Comparison of ENCODE assay signal across 1 cellular context in genomic region chr10:84205049-84205852, GRCh38.
A peak's percentile ranks its signal among the peaks of the same experiment; 100 is the strongest.
TF ChIP-seq lines count a peak whose summit lies in the region.

No MANE protein-coding gene starts in this region.

TF ChIP-seq in HepG2, 621 proteins besides CTCF, POLR2A, EP300 and RAD21:
- TF ChIP-seq STAG1 (CRISPR knock-in tag; IDR thresholded peaks at IDR 0.05) (peak; percentile 74), ZNF34 (CRISPR knock-in tag; IDR thresholded peaks at IDR 0.05; ENCODE audit: borderline replicate concordance) (no peak), FOXA1 (IDR thresholded peaks at IDR 0.05) (no peak), FOXA1 (CRISPR knock-in tag; IDR thresholded peaks at IDR 0.05) (0 out of 2 replicates have a peak, but pooled peaks have one; percentile 22), SMC3 (IDR thresholded peaks at IDR 0.05; ENCODE audit: low read length) (peak; percentile 90)
